In genomic region chr11:65915821-65916251, GRCh38 we compare ENCODE assay signal across 9 cellular contexts. TPM values are rescaled to one million over a fixed set of nuclear protein-coding genes. Genes with fewer than 3 reads are reported as not detected.
DNase-seq lines count a peak whose midpoint lies in the region; ATAC-seq and TF ChIP-seq lines count a peak whose summit lies in the region.
"Had no signal": no experiment of that assay in that cellular context is flagged by ENCODE, and none has a peak within 500 bp of the region (broad histone marks: within the 10 kb centered on the region; RNA-seq: fewer than 3 reads in every experiment).

No MANE protein-coding gene starts in this region.

- H3K27ac ChIP-seq in left lung, result peak overlapping the region; percentile 81 to 94
- H3K27ac ChIP-seq in upper lobe of right lung, result peak overlapping the region; percentile 72
- H3K27ac ChIP-seq: 22Rv1 had no signal

- H3K27me3 ChIP-seq in left lung (no peaks in the 10 kb centered on the region), upper lobe of right lung (no peaks in the 10 kb centered on the region)

- H3K4me1 ChIP-seq in left lung, result peaks cover 50 to 71% of the 10 kb centered on the region in 2 donors
- H3K4me1 ChIP-seq in upper lobe of right lung, result peaks cover 56% of the 10 kb centered on the region

- DNase-seq in DMS 273 (lab: John Stamatoyannopoulos, UW; ENCODE audit: unreplicated experiment) (peak; percentile 63), DMS 273 treated with DMSO at 0.1 percent for 48 hours (lab: John Stamatoyannopoulos, UW) (no peak), cardiac fibroblast (ENCODE audit: low read depth in 2 of 2) (peak; percentile 96 to 99), left lung (peak; percentile 83 to 90), upper lobe of right lung (peak; percentile 78), NCI-H2029 treated with DMSO at 0.1 percent for 48 hours (lab: John Stamatoyannopoulos, UW) (no peak), T-helper 2 cell (no peak)

- ATAC-seq in left lung (peak; percentile 40), upper lobe of right lung (peak; percentile 13), GM21423 (IDR thresholded peaks at IDR 0.05; ENCODE audit: unreplicated experiment) (no peak)

- peaks cover 0 to 6% of the 10 kb centered on the region in 2 donors for H3K36me3 ChIP-seq in left lung
- no peaks in the 10 kb centered on the region for H3K36me3 ChIP-seq in upper lobe of right lung

- H3K9me3 ChIP-seq in left lung, result no peaks in the 10 kb centered on the region
- no peaks in the 10 kb centered on the region for H3K9me3 ChIP-seq in upper lobe of right lung

- H3K4me3 ChIP-seq in cardiac fibroblast (replicated peaks in 1 of 2; ENCODE audit: low read depth in 2 of 2, low read length in 2 of 2) (peak overlapping the region; percentile 18 to 19), left lung (no peak overlapping the region), upper lobe of right lung (no peak overlapping the region)

- TF ChIP-seq CTCF in cardiac fibroblast (IDR thresholded peaks at IDR 0.05; ENCODE audit: low read depth, low read length) (no peak), left lung (IDR thresholded peaks at IDR 0.05) (no peak), upper lobe of right lung (IDR thresholded peaks at IDR 0.05) (no peak)

- intact Hi-C loops in left lung (cut with DNase I) (no loop called here), upper lobe of right lung (cut with DNase I) (no loop called here)

RNA-seq across cellular contexts. Expression of gene C11orf68, which starts 3.0 kb away (rescaled TPM):
- 10 to 100 TPM; 29.6 to 35.0 TPM for total RNA-seq in left lung
- 34.7 TPM for total RNA-seq in upper lobe of right lung

RNA-seq across cellular contexts. Expression of gene DRAP1, which starts 3.4 kb away (rescaled TPM):
- total RNA-seq in left lung (10 to 100 TPM; 61.0 to 64.5 TPM), upper lobe of right lung (62.8 TPM)

RNA-seq across cellular contexts. Expression of gene FOSL1, which starts 15.6 kb away (rescaled TPM):
- total RNA-seq in left lung (10 to 100 TPM in 1 of 2 donors, 1 to 10 TPM in 1; 3.4 to 16.3 TPM), upper lobe of right lung (3.9 TPM)

RNA-seq across cellular contexts. Expression of gene CCDC85B, which starts 25.4 kb away (rescaled TPM):
- total RNA-seq in left lung (10 to 100 TPM; 23.3 to 32.0 TPM), upper lobe of right lung (36.4 TPM)

RNA-seq across cellular contexts. Expression of gene FIBP, which starts 27.6 kb away (rescaled TPM):
- total RNA-seq in left lung (10 to 100 TPM; 56.5 to 69.6 TPM), upper lobe of right lung (35.5 TPM)

Comparison
In these comparisons a context has a peak if more than half of its experiments do, and no peak if none do; other contexts are left out.
1. DNase-seq: peak in DMS 273 (single experiment), cardiac fibroblast (2 of 2), left lung (2 of 2) and upper lobe of right lung (single experiment); none in DMS 273 treated with DMSO at 0.1 percent for 48 hours (single experiment), NCI-H2029 treated with DMSO at 0.1 percent for 48 hours (single experiment) and T-helper 2 cell (0 of 5).
2. H3K4me3 ChIP-seq: peak in cardiac fibroblast (2 of 2); none in left lung (0 of 2) and upper lobe of right lung (single experiment).